Comparison of ENCODE assay signal across 8 cellular contexts in the genomic region with DNA sequence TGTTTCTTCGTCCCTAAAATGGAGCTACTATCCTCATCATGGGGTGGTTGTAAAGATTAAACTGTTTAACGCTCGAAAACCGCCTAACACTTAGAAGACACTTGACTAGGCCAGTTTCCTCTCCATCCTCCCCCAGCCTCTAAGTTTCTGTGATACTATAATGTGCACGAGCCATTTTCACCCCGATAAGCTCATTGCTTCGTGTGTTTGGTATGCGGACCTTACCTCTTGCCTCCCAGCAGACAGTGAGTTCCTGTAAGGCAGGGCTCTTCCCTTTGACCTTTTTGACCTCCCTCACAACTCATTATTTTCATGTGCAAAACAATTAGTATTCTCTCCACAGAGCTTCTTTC. TPM values are rescaled to one million over a fixed set of nuclear protein-coding genes. Genes with fewer than 3 reads are reported as not detected.
A peak's percentile ranks its signal among the peaks of the same experiment; 100 is the strongest.
DNase-seq lines count a peak whose midpoint lies in the region; ATAC-seq and TF ChIP-seq lines count a peak whose summit lies in the region.

No MANE protein-coding gene starts in this region.

- no peaks in the 10 kb centered on the region for H3F3A ChIP-seq in PC-3 (ENCODE audit: low read length, unreplicated experiment)

- H3K9me3 ChIP-seq in PC-3 (ENCODE audit: low read length) (no peaks in the 10 kb centered on the region), osteoblast (ENCODE audit: low read depth, low read length) (no peaks in the 10 kb centered on the region)

- CTCF ChIA-PET in PC-3 (lab: Charles Lee): no interaction called here

- H3K79me2 ChIP-seq in PC-3 (ENCODE audit: low read length) (peaks cover 40% of the 10 kb centered on the region), osteoblast (ENCODE audit: insufficient read depth, low read length) (peaks cover 42% of the 10 kb centered on the region)

- POLR2A ChIA-PET in PC-3 (lab: Charles Lee; ENCODE audit: unreplicated experiment): interaction anchor here (0.5 kb wide), 1 partner anchor 94 kb away, joined by 9 read pairs; no protein-coding TSS in a partner anchor

- H3K27ac Mint-ChIP-seq in activated T-cell treated with anti-CD3 and anti-CD28 coated beads, Interleukin-2, amount 50 U/mL, for 72 hours: peak overlapping the region; percentile 86

- peak overlapping the region; percentile 86 for H3K4me3 ChIP-seq in PC-3 (ENCODE audit: low read length)
- H3K4me3 ChIP-seq in epithelial cell of proximal tubule (ENCODE audit: low read depth, low read length): peak overlapping the region; percentile 73
- peak overlapping the region; percentile 82 for H3K4me3 ChIP-seq in osteoblast (ENCODE audit: insufficient read depth, low read length)

- H3K4me2 ChIP-seq in PC-3 (ENCODE audit: low read length) (peak overlapping the region; percentile 90), osteoblast (ENCODE audit: insufficient read depth, low read length) (peak overlapping the region; percentile 98)

- H4K20me1 ChIP-seq in PC-3 (ENCODE audit: low read length): peaks cover 11% of the 10 kb centered on the region; the same call in 1 of the 2 replicates
- peaks cover 9% of the 10 kb centered on the region for H4K20me1 ChIP-seq in osteoblast (ENCODE audit: insufficient read depth, low read length)

- peak; percentile 2 to 8 for ATAC-seq in activated T-cell treated with anti-CD3 and anti-CD28 coated beads, Interleukin-2, amount 50 U/mL, for 72 hours (replicated peaks in 1 of 2)
- ATAC-seq in PC-3: peak; percentile 1

- H2AFZ ChIP-seq in PC-3 (ENCODE audit: low read length) (peak overlapping the region; percentile 96), osteoblast (ENCODE audit: low read length) (peak overlapping the region; percentile 88)

- H3K9ac ChIP-seq in PC-3 (ENCODE audit: low read length): peak overlapping the region; percentile 68

- H3K27me3 Mint-ChIP-seq in activated T-cell treated with anti-CD3 and anti-CD28 coated beads, Interleukin-2, amount 50 U/mL, for 72 hours (ENCODE audit: low read depth): peaks cover 8% of the 10 kb centered on the region

- no peak for DNase-seq in activated T-cell treated with anti-CD3 and anti-CD28 coated beads, Interleukin-2, amount 50 U/mL, for 72 hours
- no peak for DNase-seq in activated T-cell treated with anti-CD3 and anti-CD28 coated beads, Interleukin-2, amount 50 U/mL, for 48 hours
- DNase-seq in PC-3 (peak; percentile 2), epithelial cell of proximal tubule (ENCODE audit: low read depth) (no peak), osteoblast (ENCODE audit: insufficient read length, low spot score, missing footprints) (no peak), NCI-H2107 (lab: John Stamatoyannopoulos, UW) (no peak), DMS153 (lab: John Stamatoyannopoulos, UW) (no peak), ureter (ENCODE audit: low spot score) (no peak)

- H3K4me1 ChIP-seq in PC-3 (ENCODE audit: insufficient read depth, low read length) (peaks cover 23% of the 10 kb centered on the region; the same call in 1 of the 2 replicates), osteoblast (ENCODE audit: insufficient read depth, low read length) (peaks cover 16% of the 10 kb centered on the region)

- no peaks in the 10 kb centered on the region for H3K27me3 ChIP-seq in PC-3 (ENCODE audit: low read length)
- no peaks in the 10 kb centered on the region for H3K27me3 ChIP-seq in osteoblast (ENCODE audit: insufficient read depth, low read length)

- peak overlapping the region; percentile 72 to 73 for H3K4me3 Mint-ChIP-seq in activated T-cell treated with anti-CD3 and anti-CD28 coated beads, Interleukin-2, amount 50 U/mL, for 72 hours

- TSS peak; percentile 97 for BruUV-seq in PC-3 (replicated peaks; lab: Mats Ljungman, UMichigan)

- H3K9me2 ChIP-seq in PC-3 (replicated peaks; ENCODE audit: low read length): no peaks in the 10 kb centered on the region

- TF ChIP-seq CTCF in PC-3 (conservative IDR thresholded peaks at IDR 0.05; ENCODE audit: low read depth, low read length): no peak
- no peak for TF ChIP-seq CTCF in epithelial cell of proximal tubule (conservative IDR thresholded peaks at IDR 0.05; ENCODE audit: low read depth, low read length)
- no peak for TF ChIP-seq CTCF in osteoblast (IDR thresholded peaks at IDR 0.05; ENCODE audit: extremely low read depth, low read depth, low read length)

- H3K4me1 Mint-ChIP-seq in activated T-cell treated with anti-CD3 and anti-CD28 coated beads, Interleukin-2, amount 50 U/mL, for 72 hours (ENCODE audit: low read depth): peaks cover 33% of the 10 kb centered on the region

- H3K9me3 Mint-ChIP-seq in activated T-cell treated with anti-CD3 and anti-CD28 coated beads, Interleukin-2, amount 50 U/mL, for 72 hours: no peaks in the 10 kb centered on the region

- peaks cover 0 to 2% of the 10 kb centered on the region in 2 donors for H3K36me3 Mint-ChIP-seq in activated T-cell treated with anti-CD3 and anti-CD28 coated beads, Interleukin-2, amount 50 U/mL, for 72 hours (ENCODE audit: insufficient read depth in 2 of 2)

- intact Hi-C loops in PC-3 (cut with micrococcal nuclease): no loop called here

- H3K36me3 ChIP-seq in PC-3 (ENCODE audit: low read depth, low read length) (no peaks in the 10 kb centered on the region), osteoblast (ENCODE audit: insufficient read depth, low read length) (no peaks in the 10 kb centered on the region)

- H3K27ac ChIP-seq in PC-3 (ENCODE audit: low read length): no peak overlapping the region
- H3K27ac ChIP-seq in osteoblast (ENCODE audit: low read depth, low read length): peak overlapping the region; percentile 7

RNA-seq across cellular contexts. Expression of a gene that starts 0.5 kb away (rescaled TPM):
- total RNA-seq in activated T-cell treated with anti-CD3 and anti-CD28 coated beads, Interleukin-2, amount 50 U/mL, for 72 hours: 1 to 10 TPM; 7.2 to 8.4 TPM
- total RNA-seq in PC-3 (2014; rRNA removed): 5.1 and 10.9 TPM in 2 replicates
- total RNA-seq in epithelial cell of proximal tubule: 9.6 and 13.5 TPM in 2 replicates
- total RNA-seq in osteoblast: 7.6 and 11.8 TPM in 2 replicates
- total RNA-seq in ureter: 10.0 TPM
